ENCODE assay signal across 7 cellular contexts in genomic region chr2:98659487-98659831, GRCh38. TPM values are rescaled to one million over a fixed set of nuclear protein-coding genes. Genes with fewer than 3 reads are reported as not detected.
A peak's percentile ranks its signal among the peaks of the same experiment; 100 is the strongest.
DNase-seq lines count a peak whose midpoint lies in the region; ATAC-seq and TF ChIP-seq lines count a peak whose summit lies in the region.
"Not testable (repeated sequence)": the region's sequence is repeated elsewhere in the genome, so short reads cannot be mapped to it uniquely, and the experiment has no call there.

No MANE protein-coding gene starts in this region.

- H3K27ac ChIP-seq in KOPT-K1 (ENCODE audit: low read depth, low read length, poor library complexity, severe bottlenecking): peak overlapping the region; percentile 83

- H3K4me1 Mint-ChIP-seq in activated CD8-positive, alpha-beta memory T cell treated with anti-CD3 and anti-CD28 coated beads, Interleukin-2, amount 10 ng/mL, durations not matched to agents 7 days and 5 days: peaks cover 79% of the 10 kb centered on the region
- H3K4me1 Mint-ChIP-seq in activated naive CD4-positive, alpha-beta T cell treated with anti-CD3 and anti-CD28 coated beads for 36 hours (ENCODE audit: low read depth): peaks cover 66% of the 10 kb centered on the region
- peaks cover 67 to 74% of the 10 kb centered on the region in 2 donors for H3K4me1 Mint-ChIP-seq in natural killer cell
- peaks cover 16% of the 10 kb centered on the region for H3K4me1 Mint-ChIP-seq in stimulated activated memory B cell treated with anti-CD40 and anti-IgM and Interleukin-4, amounts not matched to agents 10 μg/mL and 1 μg/mL and 100 μg/mL, for 72 hours

- TF ChIP-seq CTCF in natural killer cell (IDR thresholded peaks at IDR 0.05): not testable (repeated sequence)

- peak overlapping the region; percentile 73 for H3K4me3 Mint-ChIP-seq in activated CD8-positive, alpha-beta memory T cell treated with anti-CD3 and anti-CD28 coated beads, Interleukin-2, amount 10 ng/mL, durations not matched to agents 7 days and 5 days
- peak overlapping the region; percentile 74 for H3K4me3 Mint-ChIP-seq in activated naive CD4-positive, alpha-beta T cell treated with anti-CD3 and anti-CD28 coated beads for 36 hours
- peak overlapping the region; percentile 91 for H3K4me3 Mint-ChIP-seq in natural killer cell
- not testable (repeated sequence) for H3K4me3 Mint-ChIP-seq in stimulated activated memory B cell treated with anti-CD40 and anti-IgM and Interleukin-4, amounts not matched to agents 10 μg/mL and 1 μg/mL and 100 μg/mL, for 72 hours

- intact Hi-C loops in activated naive CD4-positive, alpha-beta T cell treated with anti-CD3 and anti-CD28 coated beads for 36 hours (cut with micrococcal nuclease): loop anchor here (1.0 to 5.0 kb wide), 5 partner anchors 23 to 202 kb away; no protein-coding TSS in a partner anchor
- intact Hi-C loops in natural killer cell (cut with micrococcal nuclease): loop anchor here (5.0 kb wide), 1 partner anchor 192 kb away; no protein-coding TSS in a partner anchor

- DNase-seq in activated CD8-positive, alpha-beta memory T cell treated with anti-CD3 and anti-CD28 coated beads, Interleukin-2, amount 10 ng/mL, durations not matched to agents 7 days and 5 days; natural killer cell: not testable (repeated sequence)
- DNase-seq in activated naive CD4-positive, alpha-beta T cell treated with anti-CD3 and anti-CD28 coated beads for 36 hours: peak; percentile 52
- DNase-seq in central memory CD4-positive, alpha-beta T cell: peak; percentile 25

- H3K9me3 Mint-ChIP-seq in activated CD8-positive, alpha-beta memory T cell treated with anti-CD3 and anti-CD28 coated beads, Interleukin-2, amount 10 ng/mL, durations not matched to agents 7 days and 5 days (ENCODE audit: low read depth); activated naive CD4-positive, alpha-beta T cell treated with anti-CD3 and anti-CD28 coated beads for 36 hours; natural killer cell; stimulated activated memory B cell treated with anti-CD40 and anti-IgM and Interleukin-4, amounts not matched to agents 10 μg/mL and 1 μg/mL and 100 μg/mL, for 72 hours: not testable (repeated sequence)

- peak overlapping the region; percentile 90 for H3K27ac Mint-ChIP-seq in activated CD8-positive, alpha-beta memory T cell treated with anti-CD3 and anti-CD28 coated beads, Interleukin-2, amount 10 ng/mL, durations not matched to agents 7 days and 5 days
- H3K27ac Mint-ChIP-seq in activated naive CD4-positive, alpha-beta T cell treated with anti-CD3 and anti-CD28 coated beads for 36 hours: peak overlapping the region; percentile 97
- peak overlapping the region; percentile 90 to 96 for H3K27ac Mint-ChIP-seq in natural killer cell
- peak overlapping the region; percentile 24 for H3K27ac Mint-ChIP-seq in stimulated activated memory B cell treated with anti-CD40 and anti-IgM and Interleukin-4, amounts not matched to agents 10 μg/mL and 1 μg/mL and 100 μg/mL, for 72 hours

- not testable (repeated sequence) for H3K9me3 ChIP-seq in KOPT-K1 (ENCODE audit: insufficient read depth, low read length, poor library complexity, severe bottlenecking)

- CTCF ChIA-PET in activated CD8-positive, alpha-beta memory T cell treated with anti-CD3 and anti-CD28 coated beads, Interleukin-2, amount 10 ng/mL, durations not matched to agents 7 days and 5 days (lab: Charles Lee): interaction anchor here (0.6 to 4.5 kb wide), 7 partner anchors 10 to 163 kb away, joined by 3 to 18 read pairs (median 4); partner anchors contain the start of gene MGAT4A
- CTCF ChIA-PET in activated naive CD4-positive, alpha-beta T cell treated with anti-CD3 and anti-CD28 coated beads for 36 hours (lab: Charles Lee): interaction anchor here (0.8 to 2.2 kb wide), 7 partner anchors 10 to 81 kb away, joined by 3 to 6 read pairs (median 3); no protein-coding TSS in a partner anchor

- not testable (repeated sequence) for H3K27me3 Mint-ChIP-seq in activated CD8-positive, alpha-beta memory T cell treated with anti-CD3 and anti-CD28 coated beads, Interleukin-2, amount 10 ng/mL, durations not matched to agents 7 days and 5 days; activated naive CD4-positive, alpha-beta T cell treated with anti-CD3 and anti-CD28 coated beads for 36 hours (ENCODE audit: low read depth); natural killer cell (ENCODE audit: low read depth in 2 of 2); stimulated activated memory B cell treated with anti-CD40 and anti-IgM and Interleukin-4, amounts not matched to agents 10 μg/mL and 1 μg/mL and 100 μg/mL, for 72 hours

- ATAC-seq in activated CD4-positive, CD25-positive, alpha-beta regulatory T cell treated with anti-CD3 and anti-CD28 coated beads, Interleukin-2, amount 50 U/mL, for 24 hours: peak; percentile 52 to 62
- not testable (repeated sequence) for ATAC-seq in activated CD8-positive, alpha-beta memory T cell treated with anti-CD3 and anti-CD28 coated beads, Interleukin-2, amount 10 ng/mL, durations not matched to agents 7 days and 5 days; stimulated activated memory B cell treated with anti-CD40 and anti-IgM and Interleukin-4, amounts not matched to agents 10 μg/mL and 1 μg/mL and 100 μg/mL, for 72 hours
- peak in 2 of 3 donors; percentile 19 to 37 for ATAC-seq in natural killer cell

- H3K36me3 Mint-ChIP-seq in activated CD8-positive, alpha-beta memory T cell treated with anti-CD3 and anti-CD28 coated beads, Interleukin-2, amount 10 ng/mL, durations not matched to agents 7 days and 5 days: peaks cover 33% of the 10 kb centered on the region
- H3K36me3 Mint-ChIP-seq in activated naive CD4-positive, alpha-beta T cell treated with anti-CD3 and anti-CD28 coated beads for 36 hours (ENCODE audit: low read depth): peaks cover 29% of the 10 kb centered on the region
- peaks cover 20% of the 10 kb centered on the region for H3K36me3 Mint-ChIP-seq in natural killer cell
- H3K36me3 Mint-ChIP-seq in stimulated activated memory B cell treated with anti-CD40 and anti-IgM and Interleukin-4, amounts not matched to agents 10 μg/mL and 1 μg/mL and 100 μg/mL, for 72 hours: peaks cover 34% of the 10 kb centered on the region

- peaks cover 30% of the 10 kb centered on the region for H3K36me3 ChIP-seq in KOPT-K1 (ENCODE audit: insufficient read depth, low read length)

RNA-seq across cellular contexts. Expression of gene UNC50, which starts 51.1 kb away (rescaled TPM):
- 10 to 100 TPM; 26.7 to 33.5 TPM for total RNA-seq in activated CD8-positive, alpha-beta memory T cell treated with anti-CD3 and anti-CD28 coated beads, Interleukin-2, amount 10 ng/mL, durations not matched to agents 7 days and 5 days
- 10 to 100 TPM; 23.0 to 24.1 TPM for total RNA-seq in activated naive CD4-positive, alpha-beta T cell treated with anti-CD3 and anti-CD28 coated beads for 36 hours
- 10 to 100 TPM; 30.8 to 40.5 (median 32.1) TPM for total RNA-seq in natural killer cell

RNA-seq across cellular contexts. Expression of gene COA5, which starts 51.1 kb away (rescaled TPM):
- 10 to 100 TPM; 22.2 to 26.0 TPM for total RNA-seq in activated CD8-positive, alpha-beta memory T cell treated with anti-CD3 and anti-CD28 coated beads, Interleukin-2, amount 10 ng/mL, durations not matched to agents 7 days and 5 days
- 10 to 100 TPM; 34.4 to 37.8 TPM for total RNA-seq in activated naive CD4-positive, alpha-beta T cell treated with anti-CD3 and anti-CD28 coated beads for 36 hours
- total RNA-seq in natural killer cell: 10 to 100 TPM; 27.4 to 39.6 (median 36.1) TPM

Comparison
In these comparisons a context has a peak if more than half of its experiments do, and no peak if none do; other contexts are left out.
1. H3K27ac Mint-ChIP-seq: peak in every context shown above with its lines; median percentile 97 in activated naive CD4-positive, alpha-beta T cell treated with anti-CD3 and anti-CD28 coated beads for 36 hours; 93 in natural killer cell; 90 in activated CD8-positive, alpha-beta memory T cell treated with anti-CD3 and anti-CD28 coated beads, Interleukin-2, amount 10 ng/mL, durations not matched to agents 7 days and 5 days; 24 in stimulated activated memory B cell treated with anti-CD40 and anti-IgM and Interleukin-4, amounts not matched to agents 10 μg/mL and 1 μg/mL and 100 μg/mL, for 72 hours.